Comparison of ENCODE assay signal across 7 cellular contexts in the genomic region with DNA sequence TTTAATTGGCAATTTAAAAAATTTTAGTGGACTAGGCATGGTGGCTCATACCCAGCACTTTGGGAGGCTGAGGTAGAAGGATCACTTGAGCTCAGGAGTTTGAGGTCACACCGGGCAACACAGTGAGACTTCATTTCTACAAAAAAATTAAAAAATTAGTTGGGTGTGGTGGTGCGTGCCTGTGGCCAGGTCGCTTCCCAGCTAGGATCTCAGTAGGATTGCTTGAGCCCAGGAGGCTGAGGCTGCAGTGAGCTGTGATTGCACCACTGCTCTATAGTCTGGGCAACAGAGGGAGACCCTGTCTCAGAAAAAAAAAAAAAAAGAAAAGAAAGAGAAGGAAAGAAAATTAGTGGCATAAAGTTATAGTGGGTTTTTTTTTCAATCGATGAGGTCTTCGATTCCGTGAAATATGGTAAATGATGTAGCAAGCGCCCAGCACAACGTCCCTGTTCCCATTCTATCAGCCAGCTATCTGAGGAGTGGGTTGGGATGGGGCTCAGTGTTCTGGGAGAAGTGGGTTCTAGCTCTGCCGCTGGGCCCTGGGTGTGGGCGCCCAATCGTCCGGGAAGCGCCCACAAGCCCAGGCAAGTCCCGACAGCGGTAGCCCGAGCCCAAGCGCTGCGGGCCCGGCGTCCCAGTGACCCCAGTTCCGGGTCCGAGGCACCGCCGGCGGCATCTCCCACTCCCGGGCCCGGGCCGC. TPM values are rescaled to one million over a fixed set of nuclear protein-coding genes. Genes with fewer than 3 reads are reported as not detected.
DNase-seq lines count a peak whose midpoint lies in the region; TF ChIP-seq lines count a peak whose summit lies in the region.
"Had no signal": no experiment of that assay in that cellular context is flagged by ENCODE, and none has a peak within 500 bp of the region (broad histone marks: within the 10 kb centered on the region; RNA-seq: fewer than 3 reads in every experiment).

No MANE protein-coding gene starts in this region.

- no peaks in the 10 kb centered on the region for H3K27me3 ChIP-seq in GM23248 (replicated peaks; ENCODE audit: insufficient read depth)
- no peaks in the 10 kb centered on the region for H3K27me3 ChIP-seq in brain microvascular endothelial cell (replicated peaks)
- H3K27me3 ChIP-seq in neural cell (ENCODE audit: insufficient read depth, low read depth, low read length), result peaks cover 60% of the 10 kb centered on the region
- H3K27me3 ChIP-seq in MM.1S (replicated peaks; ENCODE audit: insufficient read depth, low read length), result peaks cover 11% of the 10 kb centered on the region

- peak overlapping the region; percentile 95 for H3K4me3 ChIP-seq in GM23248
- peak overlapping the region; percentile 95 for H3K4me3 ChIP-seq in brain microvascular endothelial cell (ENCODE audit: low read depth, low read length)
- no peak overlapping the region for H3K4me3 ChIP-seq in neural cell (ENCODE audit: low read length)
- H3K4me3 ChIP-seq in MM.1S (ENCODE audit: low read length), result no peak overlapping the region

- H3K27ac ChIP-seq in GM23248, result peak overlapping the region; percentile 99
- peak overlapping the region; percentile 90 for H3K27ac ChIP-seq in brain microvascular endothelial cell
- no peak overlapping the region for H3K27ac ChIP-seq in neural cell (ENCODE audit: low read length)
- no peak overlapping the region for H3K27ac ChIP-seq in MM.1S (ENCODE audit: low read length)

- no peaks in the 10 kb centered on the region for H3K9me3 ChIP-seq in GM23248 (ENCODE audit: low read depth)
- no peaks in the 10 kb centered on the region for H3K9me3 ChIP-seq in neural cell (ENCODE audit: low read length)
- no peaks in the 10 kb centered on the region for H3K9me3 ChIP-seq in MM.1S (replicated peaks; ENCODE audit: insufficient read depth, low read length)

- peaks cover 7% of the 10 kb centered on the region for H4K20me1 ChIP-seq in GM23248 (ENCODE audit: insufficient read depth)
- H4K20me1 ChIP-seq in neural cell (ENCODE audit: insufficient read depth), result no peaks in the 10 kb centered on the region
- no peaks in the 10 kb centered on the region for H4K20me1 ChIP-seq in MM.1S (ENCODE audit: insufficient read depth, low read length)

- H2AFZ ChIP-seq in GM23248, result no peak overlapping the region
- H2AFZ ChIP-seq in neural cell (ENCODE audit: low read depth, low read length), result no peak overlapping the region
- H2AFZ ChIP-seq in MM.1S (ENCODE audit: low read length), result no peak overlapping the region

- WGBS in GM23248 (ENCODE audit: low coverage in 1 of 2, low lambda C conversion rate in 2 of 2, missing lambda C conversion rate in 2 of 2), 2 experiments, result 3% methylated on average over 14 to 28 of the region's 28 CpGs

- H3K79me2 ChIP-seq in GM23248 (ENCODE audit: insufficient read depth), result peaks cover 77% of the 10 kb centered on the region
- H3K79me2 ChIP-seq in neural cell (replicated peaks; ENCODE audit: insufficient read depth, low read length), result no peaks in the 10 kb centered on the region
- no peaks in the 10 kb centered on the region for H3K79me2 ChIP-seq in MM.1S (ENCODE audit: low read length)

- in situ Hi-C loops in GM23248 (cut with MboI), result no loop called here
- in situ Hi-C loops in brain microvascular endothelial cell (cut with HindIII; ENCODE audit: low pct_ligation_motif_present, low sequenced_read_pairs), result no loop called here

- H3K4me1 ChIP-seq in GM23248 (ENCODE audit: insufficient read depth) (peaks cover 62% of the 10 kb centered on the region), MM.1S (ENCODE audit: low read length) (peaks cover 27% of the 10 kb centered on the region)

- H3F3A ChIP-seq in GM23248 (ENCODE audit: insufficient read depth) (peaks cover 73% of the 10 kb centered on the region), neural cell (ENCODE audit: insufficient read depth, low read length, poor library complexity, severe bottlenecking) (no peaks in the 10 kb centered on the region), MM.1S (ENCODE audit: insufficient read depth, low read length) (peaks cover 19% of the 10 kb centered on the region; the same call in 1 of the 2 replicates)

- H3K9ac ChIP-seq in GM23248 (peak overlapping the region; percentile 99), neural cell (ENCODE audit: low read length) (no peak overlapping the region), MM.1S (ENCODE audit: low read length) (no peak overlapping the region)

- no peak for TF ChIP-seq EP300 in neural cell (conservative IDR thresholded peaks at IDR 0.05; ENCODE audit: poor library complexity, severe bottlenecking)

- no peak for TF ChIP-seq RAD21 in neural cell (conservative IDR thresholded peaks at IDR 0.05)

- H3K9me2 ChIP-seq in GM23248 (ENCODE audit: insufficient read depth), result no peaks in the 10 kb centered on the region
- no peaks in the 10 kb centered on the region for H3K9me2 ChIP-seq in neural cell (ENCODE audit: insufficient read depth, low read length)
- no peaks in the 10 kb centered on the region for H3K9me2 ChIP-seq in MM.1S (replicated peaks; ENCODE audit: insufficient read depth, low read length)

- peak overlapping the region; percentile 100 for H3K4me2 ChIP-seq in GM23248 (ENCODE audit: unreplicated experiment)
- H3K4me2 ChIP-seq in neural cell (ENCODE audit: low read length), result no peak overlapping the region
- H3K4me2 ChIP-seq in MM.1S (ENCODE audit: low read depth, low read length), result no peak overlapping the region

- H3K36me3 ChIP-seq in GM23248 (ENCODE audit: low read depth), result peaks cover 30% of the 10 kb centered on the region; the same call in 1 of the 2 replicates
- H3K36me3 ChIP-seq in brain microvascular endothelial cell (replicated peaks), result peaks cover 36% of the 10 kb centered on the region
- no peaks in the 10 kb centered on the region for H3K36me3 ChIP-seq in neural cell (ENCODE audit: insufficient read depth, low read length)
- no peaks in the 10 kb centered on the region for H3K36me3 ChIP-seq in MM.1S (replicated peaks; ENCODE audit: insufficient read depth, low read length)

- peak; percentile 60 for DNase-seq in GM23248
- DNase-seq in brain microvascular endothelial cell, result no peak
- DNase-seq in MM.1S, result no peak
- no peak for DNase-seq in NK-92 (lab: John Stamatoyannopoulos, UW; ENCODE audit: unreplicated experiment)
- DNase-seq in kidney glomerular epithelial cell (lab: John Stamatoyannopoulos, UW), result no peak
- DNase-seq: SHP77 had no signal

- no peak for TF ChIP-seq CTCF in brain microvascular endothelial cell (IDR thresholded peaks at IDR 0.05; ENCODE audit: low read depth, low read length, missing control alignments)
- no peak for TF ChIP-seq CTCF in neural cell (IDR thresholded peaks at IDR 0.05; ENCODE audit: poor library complexity, severe bottlenecking)
- TF ChIP-seq CTCF in MM.1S (IDR thresholded peaks at IDR 0.05; ENCODE audit: low read length), result no peak

TF ChIP-seq in neural cell, 6 proteins besides CTCF, POLR2A, EP300 and RAD21:
- peak; percentile 8 for TF ChIP-seq EZH2 (IDR thresholded peaks at IDR 0.05; ENCODE audit: borderline replicate concordance, insufficient read depth, low read length, poor library complexity, severe bottlenecking)
- TF ChIP-seq MXI1 (conservative IDR thresholded peaks at IDR 0.05; ENCODE audit: poor library complexity, severe bottlenecking), result no peak
- TF ChIP-seq REST (IDR thresholded peaks at IDR 0.05; ENCODE audit: borderline replicate concordance), result no peak
- no peak for TF ChIP-seq TAF1 (IDR thresholded peaks at IDR 0.05; ENCODE audit: low read depth)
TF ChIP-seq in neural cell: peak in this region for 1.

RNA-seq across cellular contexts. Expression of gene FOSL1, which starts 1.4 kb away (rescaled TPM):
- 80.6 and 88.9 TPM in 2 replicates for total RNA-seq in GM23248 (2014; rRNA removed; shearing (Covaris generic))
- polyA plus RNA-seq in GM23248 (2016; fragmentation: Nextera tagmentation; extraction: Ambion mirVana), result 104 and 105 TPM in 2 replicates
- polyA plus RNA-seq in neural cell, result 0.68 TPM in 1 of 2 replicates, not detected in the other
- not detected in 2 replicates for polyA minus RNA-seq in neural cell

RNA-seq across cellular contexts. Expression of gene CCDC85B, which starts 8.3 kb away (rescaled TPM):
- total RNA-seq in GM23248 (2014; rRNA removed; shearing (Covaris generic)), result 95.1 and 143 TPM in 2 replicates
- polyA plus RNA-seq in GM23248 (2016; fragmentation: Nextera tagmentation; extraction: Ambion mirVana), result 116 and 118 TPM in 2 replicates
- polyA plus RNA-seq in neural cell, result 28.5 TPM in 2 replicates
- polyA minus RNA-seq in neural cell, result 14.1 and 15.3 TPM in 2 replicates

RNA-seq across cellular contexts. Expression of gene FIBP, which starts 10.5 kb away (rescaled TPM):
- 201 and 220 TPM in 2 replicates for total RNA-seq in GM23248 (2014; rRNA removed; shearing (Covaris generic))
- polyA plus RNA-seq in GM23248 (2016; fragmentation: Nextera tagmentation; extraction: Ambion mirVana) (200 and 203 TPM in 2 replicates), neural cell (248 and 284 TPM in 2 replicates)
- polyA minus RNA-seq in neural cell, result 145 and 164 TPM in 2 replicates

RNA-seq across cellular contexts. Expression of gene CTSW, which starts 19.2 kb away (rescaled TPM):
- 1.1 TPM in 1 of 2 replicates, not detected in the other for total RNA-seq in GM23248 (2014; rRNA removed; shearing (Covaris generic))
- polyA plus RNA-seq in GM23248 (2016; fragmentation: Nextera tagmentation; extraction: Ambion mirVana) (0.23 and 0.51 TPM in 2 replicates), neural cell (not detected in 2 replicates)
- not detected in 2 replicates for polyA minus RNA-seq in neural cell

RNA-seq across cellular contexts. Expression of gene C11orf68, which starts 20.1 kb away (rescaled TPM):
- total RNA-seq in GM23248 (2014; rRNA removed; shearing (Covaris generic)), result 46.2 and 50.5 TPM in 2 replicates
- polyA plus RNA-seq in GM23248 (2016; fragmentation: Nextera tagmentation; extraction: Ambion mirVana) (91.5 and 94.4 TPM in 2 replicates), neural cell (13.3 and 20.4 TPM in 2 replicates)
- polyA minus RNA-seq in neural cell, result 16.0 and 16.6 TPM in 2 replicates

Comparison
In these comparisons a context has a peak if more than half of its experiments do, and no peak if none do; other contexts are left out.
1. H3K27ac ChIP-seq: peak in GM23248 (single experiment) and brain microvascular endothelial cell (single experiment); none in neural cell (single experiment) and MM.1S (single experiment).
2. H3K4me3 ChIP-seq: peak in GM23248 (single experiment) and brain microvascular endothelial cell (single experiment); none in neural cell (single experiment) and MM.1S (single experiment).
3. RNA of gene FOSL1, which starts 1.4 kb away (polyA plus RNA-seq): 104 to 105 TPM in GM23248; 0.68 TPM in neural cell; every median in the first group is over 10 times any median in the second.